1 cellular context compared by ENCODE assay signal in genomic region chr20:50085481-50086365, GRCh38.
TF ChIP-seq lines count a peak whose summit lies in the region.

No MANE protein-coding gene starts in this region.

TF ChIP-seq in GM23338, 12 proteins besides CTCF, POLR2A, EP300 and RAD21 (continued from another document):
- TF ChIP-seq CREB1 (CRISPR knock-in tag; IDR thresholded peaks at IDR 0.05; ENCODE audit: low read depth) = no peak
- no peak for TF ChIP-seq ZNF331 (CRISPR knock-in tag; IDR thresholded peaks at IDR 0.05; ENCODE audit: low read depth)
- no peak for TF ChIP-seq ZNF462 (CRISPR knock-in tag; IDR thresholded peaks at IDR 0.05)
- no peak for TF ChIP-seq ETS1 (IDR thresholded peaks at IDR 0.05)
- no peak for TF ChIP-seq NANOG (IDR thresholded peaks at IDR 0.05; ENCODE audit: borderline replicate concordance)
- TF ChIP-seq JUNB (IDR thresholded peaks at IDR 0.05; ENCODE audit: unreplicated experiment) = no peak
